In the genomic region with DNA sequence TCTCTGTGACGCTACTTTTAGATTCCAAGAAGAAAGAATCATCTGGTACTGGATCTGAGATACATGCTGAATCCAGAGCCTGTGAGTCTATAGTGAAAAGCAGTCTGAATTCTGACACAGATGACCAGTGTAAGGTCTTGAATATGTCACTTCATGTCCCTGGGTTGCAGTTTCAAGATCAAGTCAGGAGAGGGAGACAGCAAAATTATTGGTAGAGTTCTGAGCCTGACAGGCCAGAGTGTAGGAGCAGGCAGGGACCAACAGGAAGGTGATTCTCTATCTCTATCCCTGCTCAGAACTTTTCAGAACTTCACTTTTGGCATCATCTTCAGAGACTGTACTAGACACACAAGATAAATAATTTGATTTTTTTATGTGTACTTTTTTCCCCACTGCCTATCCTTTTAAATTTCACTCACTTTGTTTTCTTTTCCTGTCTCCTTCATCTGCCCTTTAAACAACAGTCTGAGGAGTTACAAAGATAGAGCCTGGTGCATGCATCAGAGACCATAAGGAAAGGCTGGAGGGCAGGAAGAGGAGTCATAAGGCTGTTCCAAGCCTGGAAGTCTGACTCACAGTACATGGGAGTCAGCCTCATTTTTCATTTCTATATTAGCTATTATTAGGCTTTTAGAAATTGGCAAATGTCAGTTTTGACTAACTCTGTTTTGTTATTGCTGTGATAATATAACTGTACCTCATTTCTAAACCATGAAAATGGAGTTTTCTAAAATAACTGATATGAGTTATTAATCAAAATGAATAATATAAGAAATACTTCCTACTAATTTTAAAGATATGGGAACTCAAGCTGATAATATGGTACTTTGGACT, we compare ENCODE assay signal across 8 cellular contexts.
DNase-seq lines count a peak whose midpoint lies in the region; TF ChIP-seq lines count a peak whose summit lies in the region.

No MANE protein-coding gene starts in this region.

- no peak overlapping the region for H3K9ac ChIP-seq in NT2/D1 (ENCODE audit: insufficient read length, low read depth)
- H3K9ac ChIP-seq in smooth muscle cell (ENCODE audit: low read depth), result no peak overlapping the region

- no peak overlapping the region for H3K4me3 Mint-ChIP-seq in CD14-positive monocyte

- TF ChIP-seq CTCF in GM10266 (IDR thresholded peaks at IDR 0.05; ENCODE audit: control insufficient read depth, insufficient read depth, low read depth, missing control alignments) (peak; percentile 42), smooth muscle cell (IDR thresholded peaks at IDR 0.05; ENCODE audit: borderline replicate concordance, insufficient read depth, poor library complexity, severe bottlenecking) (peak; percentile 35), CD14-positive monocyte (IDR thresholded peaks at IDR 0.05) (no peak)

- DNase-seq in GM10266 (ENCODE audit: extremely low spot score) (peak; percentile 6), HEK293T (ENCODE audit: extremely low spot score) (peak; percentile 35), NT2/D1 (ENCODE audit: low read depth, low spot score) (peak; percentile 51), fibroblast of the conjunctiva (ENCODE audit: low read depth) (peak; percentile 8), smooth muscle cell (lab: John Stamatoyannopoulos, UW; ENCODE audit: unreplicated experiment) (no peak), CD14-positive monocyte (ENCODE audit: low spot score) (no peak)
- DNase-seq in activated T-cell treated with anti-CD3 and anti-CD28 coated beads, Interleukin-2, amount 50 U/mL, for 1 hour, result no peak
- DNase-seq in activated naive CD4-positive, alpha-beta T cell treated with Interleukin-2 at 50 U/mL for 16 hours, result no peak

- H3K4me1 ChIP-seq in NT2/D1 (ENCODE audit: insufficient read depth, insufficient read length), result no peaks in the 10 kb centered on the region
- no peaks in the 10 kb centered on the region for H3K4me1 ChIP-seq in smooth muscle cell (ENCODE audit: low read depth)

- H3K9me3 Mint-ChIP-seq in CD14-positive monocyte, result no peaks in the 10 kb centered on the region

- H3K79me2 ChIP-seq in smooth muscle cell (ENCODE audit: low read depth), result no peaks in the 10 kb centered on the region

- H3K27me3 Mint-ChIP-seq in CD14-positive monocyte (ENCODE audit: low read depth in 3 of 3), result peaks cover 0 to 2% (median 1%) of the 10 kb centered on the region in 3 donors

- intact Hi-C loops in CD14-positive monocyte (cut with micrococcal nuclease), result no loop called here

- no peaks in the 10 kb centered on the region for H3F3A ChIP-seq in smooth muscle cell (ENCODE audit: low read depth)

- H3K9me3 ChIP-seq in NT2/D1 (ENCODE audit: insufficient read depth, low read length), result no peaks in the 10 kb centered on the region
- H3K9me3 ChIP-seq in smooth muscle cell (replicated peaks; ENCODE audit: low read depth), result no peaks in the 10 kb centered on the region

- no peaks in the 10 kb centered on the region for H4K20me1 ChIP-seq in smooth muscle cell (ENCODE audit: low read depth)

- H3K27ac ChIP-seq in smooth muscle cell (ENCODE audit: low read depth), result peak overlapping the region; percentile 37

- no peak overlapping the region for H3K27ac Mint-ChIP-seq in CD14-positive monocyte

- H3K27me3 ChIP-seq in NT2/D1 (ENCODE audit: insufficient read depth, insufficient read length) (no peaks in the 10 kb centered on the region), smooth muscle cell (ENCODE audit: low read depth) (no peaks in the 10 kb centered on the region)

- POLR2A ChIA-PET in HEK293T (lab: Yijun Ruan, JAX), result no interaction called here

- H2AFZ ChIP-seq in smooth muscle cell (ENCODE audit: low read depth), result no peak overlapping the region

- no peaks in the 10 kb centered on the region for H3K36me3 ChIP-seq in NT2/D1 (ENCODE audit: insufficient read depth, insufficient read length, low read length)
- H3K36me3 ChIP-seq in smooth muscle cell (ENCODE audit: low read depth), result no peaks in the 10 kb centered on the region

- H3K36me3 Mint-ChIP-seq in CD14-positive monocyte, result no peaks in the 10 kb centered on the region

- H3K4me2 ChIP-seq in smooth muscle cell, result no peak overlapping the region

- CTCF ChIA-PET in HEK293T (lab: Yijun Ruan, JAX), result interaction anchor here (0.7 kb wide), 1 partner anchor 122 kb away, joined by 3 read pairs; no protein-coding TSS in a partner anchor

- WGBS in smooth muscle cell (ENCODE audit: low lambda C conversion rate), result 64% methylated on average over 1 of the region's 1 CpG

- H3K4me3 ChIP-seq in NT2/D1 (ENCODE audit: insufficient read length, low read depth) (no peak overlapping the region), smooth muscle cell (no peak overlapping the region)

- no peaks in the 10 kb centered on the region for H3K4me1 Mint-ChIP-seq in CD14-positive monocyte

TF ChIP-seq in HEK293T, 16 proteins besides CTCF, POLR2A, EP300 and RAD21:
- TF ChIP-seq FOXK2 (IDR thresholded peaks at IDR 0.05) (no peak), CTBP1 (IDR thresholded peaks at IDR 0.05; ENCODE audit: borderline replicate concordance) (no peak), ZNF384 (IDR thresholded peaks at IDR 0.05) (no peak), BHLHE40 (IDR thresholded peaks at IDR 0.05; ENCODE audit: borderline replicate concordance) (no peak), ELF4 (IDR thresholded peaks at IDR 0.05) (no peak)

Comparison
In these comparisons a context has a peak if more than half of its experiments do, and no peak if none do; other contexts are left out.
1. DNase-seq: peak in GM10266 (single experiment), HEK293T (single experiment), NT2/D1 (single experiment) and fibroblast of the conjunctiva (single experiment); none in smooth muscle cell (single experiment), activated T-cell treated with anti-CD3 and anti-CD28 coated beads, Interleukin-2, amount 50 U/mL, for 1 hour (single experiment), activated naive CD4-positive, alpha-beta T cell treated with Interleukin-2 at 50 U/mL for 16 hours (single experiment) and CD14-positive monocyte (single experiment).